In the genomic region with DNA sequence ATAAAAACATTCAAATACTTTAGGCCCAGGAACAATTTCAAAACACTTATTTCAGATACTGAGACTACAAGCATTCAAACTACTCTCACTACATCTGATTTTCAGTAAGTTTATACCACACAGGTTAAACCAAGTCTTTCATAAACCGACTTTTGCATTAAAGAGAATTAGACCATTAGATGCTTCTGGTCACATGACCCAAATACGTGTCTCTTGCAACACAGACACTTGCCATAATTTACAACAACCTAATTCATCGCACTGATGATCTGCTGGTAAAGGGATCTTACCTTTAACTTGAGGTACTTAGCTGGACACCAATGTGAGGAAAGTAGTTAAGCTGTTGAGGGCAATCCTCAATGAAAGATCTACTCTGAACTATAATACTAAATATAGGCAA, we compare ENCODE assay signal across 10 cellular contexts. TPM values are rescaled to one million over a fixed set of nuclear protein-coding genes. Genes with fewer than 3 reads are reported as not detected.
A peak's percentile ranks its signal among the peaks of the same experiment; 100 is the strongest.
DNase-seq lines count a peak whose midpoint lies in the region; ATAC-seq, FAIRE-seq and TF ChIP-seq lines count a peak whose summit lies in the region.
"Had no signal": no experiment of that assay in that cellular context is flagged by ENCODE, and none has a peak within 500 bp of the region (broad histone marks: within the 10 kb centered on the region; RNA-seq: fewer than 3 reads in every experiment).

No MANE protein-coding gene starts in this region.

- H3K4me3 ChIP-seq in LNCaP clone FGC (ENCODE audit: low read depth, low read length) (peak overlapping the region; percentile 95), coronary artery (peak overlapping the region; percentile 96)

- no peak for FAIRE-seq in GM19239 (lab: Jason Lieb, UNC)
- FAIRE-seq: colon had no signal

- TF ChIP-seq CTCF in CD14-positive monocyte (IDR thresholded peaks at IDR 0.05): no peak
- no peak for TF ChIP-seq CTCF in LNCaP clone FGC (IDR thresholded peaks at IDR 0.05; ENCODE audit: control insufficient read depth, extremely low read depth, insufficient read depth)
- no peak for TF ChIP-seq CTCF in coronary artery (IDR thresholded peaks at IDR 0.05)
- no peak for TF ChIP-seq CTCF in nephron (IDR thresholded peaks at IDR 0.05; ENCODE audit: unreplicated experiment in 3 of 3)

- H3K4me1 Mint-ChIP-seq in CD14-positive monocyte (peaks cover 41% of the 10 kb centered on the region), nephron (peaks cover 68% of the 10 kb centered on the region)

- no peaks in the 10 kb centered on the region for H3K9me3 Mint-ChIP-seq in CD14-positive monocyte
- H3K9me3 Mint-ChIP-seq in nephron: no peaks in the 10 kb centered on the region

- ATAC-seq in GM19463 (IDR thresholded peaks at IDR 0.05; ENCODE audit: unreplicated experiment) (no peak), GM21786 (IDR thresholded peaks at IDR 0.05; ENCODE audit: unreplicated experiment) (no peak)

- DNase-seq in CD14-positive monocyte (ENCODE audit: low spot score) (no peak), LNCaP clone FGC (ENCODE audit: low read depth) (no peak), coronary artery (ENCODE audit: low spot score) (no peak), GM19239 (ENCODE audit: insufficient read length, low spot score) (no peak), GDM1 (lab: John Stamatoyannopoulos, UW) (no peak)
- DNase-seq: NCI-H2081 treated with DMSO at 0.1 percent for 48 hours had no signal

- H3K4me3 Mint-ChIP-seq in CD14-positive monocyte (peak overlapping the region; percentile 91 to 94), nephron (peak overlapping the region; percentile 99 to 100 (median 99))

- peak overlapping the region; percentile 48 to 90 for H3K27ac ChIP-seq in coronary artery

- peaks cover 60 to 67% of the 10 kb centered on the region in 2 donors for H3K36me3 Mint-ChIP-seq in CD14-positive monocyte
- peaks cover 74% of the 10 kb centered on the region for H3K36me3 Mint-ChIP-seq in nephron (ENCODE audit: low read depth)

- intact Hi-C loops in CD14-positive monocyte (cut with micrococcal nuclease): loop anchor here in 1 of 2 donors (5.0 to 10.0 kb wide), 4 partner anchors 65 to 205 kb away; a partner anchor contains a TSS

- H3K27me3 Mint-ChIP-seq in CD14-positive monocyte (ENCODE audit: low read depth in 3 of 3) (no peaks in the 10 kb centered on the region), nephron (ENCODE audit: low read depth) (no peaks in the 10 kb centered on the region)

- peak overlapping the region; percentile 11 to 96 (median 55) for H3K27ac Mint-ChIP-seq in CD14-positive monocyte
- H3K27ac Mint-ChIP-seq in nephron: peak overlapping the region; percentile 99 to 100 (median 100)

RNA-seq across cellular contexts. Expression of a gene that starts 3.2 kb away (rescaled TPM):
- 10 to 100 TPM; 47.4 to 51.9 TPM for polyA plus RNA-seq in CD14-positive monocyte
